In genomic region chr13:26579580-26579979, GRCh38 we compare ENCODE assay signal across 19 cellular contexts. TPM values are rescaled to one million over a fixed set of nuclear protein-coding genes. Genes with fewer than 3 reads are reported as not detected.
A peak's percentile ranks its signal among the peaks of the same experiment; 100 is the strongest.
DNase-seq lines count a peak whose midpoint lies in the region; ATAC-seq, FAIRE-seq and TF ChIP-seq lines count a peak whose summit lies in the region.
"Had no signal": no experiment of that assay in that cellular context is flagged by ENCODE, and none has a peak within 500 bp of the region (broad histone marks: within the 10 kb centered on the region; RNA-seq: fewer than 3 reads in every experiment).

No MANE protein-coding gene starts in this region.

- H3K4ac ChIP-seq in H9 (ENCODE audit: low read depth, low read length) = no peak overlapping the region

- no peaks in the 10 kb centered on the region for H3K27me3 Mint-ChIP-seq in H9 (ENCODE audit: low read depth)

- no peak overlapping the region for H3K18ac ChIP-seq in H9 (ENCODE audit: insufficient read length, low read depth, low read length)

- H3K9me1 ChIP-seq in K562 (ENCODE audit: control insufficient read depth, insufficient read depth, low read length) = no peaks in the 10 kb centered on the region

- no peak overlapping the region for H2BK15ac ChIP-seq in H9 (ENCODE audit: low read depth, low read length)

- H3K79me2 ChIP-seq in H9 (ENCODE audit: insufficient read depth, low read length) (peaks cover 3% of the 10 kb centered on the region; the same call in 1 of the 2 replicates), K562 (ENCODE audit: control insufficient read depth, insufficient read depth, low read length) (no peaks in the 10 kb centered on the region)

- H3K27me3 ChIP-seq in H9 (ENCODE audit: insufficient read depth, low read length) (no peaks in the 10 kb centered on the region), K562 (ENCODE audit: control insufficient read depth in 2 of 2, insufficient read depth in 2 of 2, low read length in 2 of 2) (no peaks in the 10 kb centered on the region)
- H3K27me3 ChIP-seq: BLaER1 had no signal

- no peaks in the 10 kb centered on the region for H3K23me2 ChIP-seq in H9 (ENCODE audit: insufficient read length, low read depth, low read length, poor library complexity, severe bottlenecking)

- no peak overlapping the region for H2BK120ac ChIP-seq in H9 (ENCODE audit: low read depth, low read length, poor library complexity, severe bottlenecking)

- no peak for TF ChIP-seq RAD21 in K562 (CRISPR knock-in tag; conservative IDR thresholded peaks at IDR 0.05 in 1 of 2, IDR thresholded peaks at IDR 0.05 in 1 of 2)

- DNase-seq in ELR (ENCODE audit: low read depth) (peak; percentile 29), H9 (no peak), K562 (ENCODE audit: extremely low read depth in 1 of 4, low spot score in 3 of 4) (no peak), NCI-H446 treated with DMSO at 0.1 percent for 48 hours (lab: John Stamatoyannopoulos, UW) (no peak)
- DNase-seq: CD4-positive, CD25-positive, alpha-beta regulatory T cell; CD8-positive, alpha-beta memory T cell; DMS 273 treated with DMSO at 0.1 percent for 48 hours; DMS79; EL; GF-D8 had no signal

- TF ChIP-seq POLR2A in K562 (conservative IDR thresholded peaks at IDR 0.05) = no peak

- no peak overlapping the region for H2BK5ac ChIP-seq in H9 (ENCODE audit: insufficient read length, low read length)

- peaks cover 3 to 5% of the 10 kb centered on the region in 2 experiments; a peak in 3 of 5 replicates for H3K9me3 Mint-ChIP-seq in H9

- in situ Hi-C loops in K562 (cut with MboI) = no loop called here

- no TSS peak for BruUV-seq in K562 (replicated peaks; lab: Mats Ljungman, UMichigan)

- WGBS in H9 (ENCODE audit: extremely low coverage, insufficient read length, low lambda C conversion rate) = no CpG with 5 or more reads among the region's 1 CpG
- 0% methylated on average over 1 of the region's 1 CpG for WGBS in K562 (ENCODE audit: insufficient coverage, low coverage, missing lambda C conversion rate)

- no peak overlapping the region for H2BK12ac ChIP-seq in H9 (ENCODE audit: insufficient read length, low read depth, low read length)

- no peak overlapping the region for H2AK5ac ChIP-seq in H9 (ENCODE audit: insufficient read length, low read length)

- ATAC-seq in K562 (no peak), GM18517 (IDR thresholded peaks at IDR 0.05; ENCODE audit: unreplicated experiment) (no peak), HG03378 (IDR thresholded peaks at IDR 0.05; ENCODE audit: unreplicated experiment) (no peak)

- H3T11ph ChIP-seq in H9 (ENCODE audit: low read length) = no peak overlapping the region

- no peak overlapping the region for H3K27ac Mint-ChIP-seq in H9
- H3K27ac Mint-ChIP-seq: B cell; CD4-positive, CD25-positive, alpha-beta regulatory T cell; CD8-positive, alpha-beta memory T cell had no signal

- no peak overlapping the region for H3K4me3 Mint-ChIP-seq in H9
- H3K4me3 Mint-ChIP-seq: B cell; CD4-positive, CD25-positive, alpha-beta regulatory T cell; CD8-positive, alpha-beta memory T cell had no signal

- TF ChIP-seq CTCF in H9 (conservative IDR thresholded peaks at IDR 0.05) (peak; percentile 13; the same call in 1 of the 3 replicates), K562 (IDR thresholded peaks at IDR 0.05 in 2 of 3, conservative IDR thresholded peaks at IDR 0.05 in 1 of 3; ENCODE audit: insufficient read depth in 2 of 3, low read depth in 1 of 3, low read length in 3 of 3) (no peak)

- H3K4me2 ChIP-seq in H9 (ENCODE audit: insufficient read depth, insufficient read length, low read length) = no peak overlapping the region
- H3K4me2 ChIP-seq in K562 (ENCODE audit: insufficient read depth, low read length) = no peak overlapping the region
- H3K4me2 ChIP-seq: BLaER1 had no signal

- H3K14ac ChIP-seq in H9 (ENCODE audit: insufficient read depth, low read length) = no peak overlapping the region

- intact Hi-C loops in K562 (cut with micrococcal nuclease) = no loop called here

- H3K9ac ChIP-seq in H9 (ENCODE audit: extremely low read depth, insufficient read length, low read length) = no peak overlapping the region
- H3K9ac ChIP-seq in K562 (ENCODE audit: insufficient read depth in 1 of 2, low read depth in 2 of 2, low read length in 2 of 2) = no peak overlapping the region
- H3K9ac ChIP-seq: BLaER1 had no signal

- no peak overlapping the region for H3K4me3 ChIP-seq in K562
- H3K4me3 ChIP-seq: BLaER1, HAP-1 had no signal

- no peaks in the 10 kb centered on the region for H4K20me1 ChIP-seq in H9 (ENCODE audit: control insufficient read depth, insufficient read depth, insufficient read length)
- no peaks in the 10 kb centered on the region for H4K20me1 ChIP-seq in K562 (replicated peaks; ENCODE audit: control insufficient read depth, insufficient read depth, low read length)
- H4K20me1 ChIP-seq: BLaER1 had no signal

- H3K4me1 ChIP-seq in H9 (ENCODE audit: insufficient read depth, low read length) = peaks cover 6% of the 10 kb centered on the region
- H3K4me1 ChIP-seq in K562 (replicated peaks in 1 of 2; ENCODE audit: control insufficient read depth in 2 of 2, insufficient read depth in 2 of 2, low read length in 2 of 2) = no peaks in the 10 kb centered on the region
- H3K4me1 ChIP-seq: BLaER1 had no signal

- FAIRE-seq in K562 (lab: Jason Lieb, UNC) = no peak
- FAIRE-seq: D721Med, GM12891, GM18507 had no signal

- peaks cover 0 to 18% (median 14%) of the 10 kb centered on the region in 3 experiments; a peak in 6 of 7 replicates for H3K36me3 Mint-ChIP-seq in H9 (ENCODE audit: insufficient read depth in 1 of 3, low read depth in 3 of 3)
- H3K36me3 Mint-ChIP-seq: CD4-positive, CD25-positive, alpha-beta regulatory T cell; CD8-positive, alpha-beta memory T cell had no signal

- H3K36me3 ChIP-seq in K562 (ENCODE audit: control insufficient read depth, insufficient read depth, low read length) = no peaks in the 10 kb centered on the region
- H3K36me3 ChIP-seq: BLaER1, HAP-1 had no signal

- H3K23ac ChIP-seq in H9 (ENCODE audit: insufficient read length, low read depth, low read length) = no peak overlapping the region

- no peak overlapping the region for H2BK20ac ChIP-seq in H9 (ENCODE audit: low read depth, low read length, poor library complexity, severe bottlenecking)

- no peaks in the 10 kb centered on the region for H3K79me1 ChIP-seq in H9 (ENCODE audit: insufficient read depth, low read depth, low read length, poor library complexity, severe bottlenecking)

- no peak for TF ChIP-seq EP300 in K562 (IDR thresholded peaks at IDR 0.05; ENCODE audit: low read length)

- H3K9me3 ChIP-seq in H9 (ENCODE audit: control insufficient read depth, low read depth, low read length) (no peaks in the 10 kb centered on the region), K562 (replicated peaks; ENCODE audit: control insufficient read depth, insufficient read depth, low read depth, low read length) (no peaks in the 10 kb centered on the region)
- H3K9me3 ChIP-seq: BLaER1 had no signal

- POLR2A ChIA-PET in K562 (lab: Yijun Ruan, JAX) = no interaction called here

- peaks cover 11 to 17% of the 10 kb centered on the region in 2 experiments for H3K4me1 Mint-ChIP-seq in H9
- H3K4me1 Mint-ChIP-seq: B cell; CD4-positive, CD25-positive, alpha-beta regulatory T cell; CD8-positive, alpha-beta memory T cell had no signal

- CTCF ChIA-PET in K562 (lab: Yijun Ruan, JAX; ENCODE audit: low intra/inter-chr PET ratio) = no interaction called here

- no peak overlapping the region for H4K5ac ChIP-seq in H9 (ENCODE audit: insufficient read length, low read depth, low read length)

- no peak overlapping the region for H4K8ac ChIP-seq in H9 (replicated peaks; ENCODE audit: insufficient read length, low read depth, low read length)

- no peak overlapping the region for H3K56ac ChIP-seq in H9 (ENCODE audit: insufficient read length, low read depth, low read length)

- H4K91ac ChIP-seq in H9 (ENCODE audit: insufficient read length, low read depth, low read length) = no peak overlapping the region

- H2AFZ ChIP-seq in H9 (ENCODE audit: low read length) = no peak overlapping the region
- no peak overlapping the region for H2AFZ ChIP-seq in K562 (ENCODE audit: low read depth, low read length)

- H3K27ac ChIP-seq in H9 (ENCODE audit: insufficient read length, low read depth, low read length) (no peak overlapping the region), K562 (ENCODE audit: extremely low read depth, low read depth, low read length) (no peak overlapping the region)
- H3K27ac ChIP-seq: BLaER1, C4-2B had no signal

TF ChIP-seq in K562, 482 proteins besides CTCF, POLR2A, EP300 and RAD21:
- TF ChIP-seq MAFK (IDR thresholded peaks at IDR 0.05; ENCODE audit: low read length) (peak; percentile 34; the same call in 1 of the 2 replicates), C11orf30 (IDR thresholded peaks at IDR 0.05; ENCODE audit: low read depth) (peak; percentile 42; the same call in 1 of the 2 replicates), MAFF (IDR thresholded peaks at IDR 0.05; ENCODE audit: low read length) (peak; percentile 69), ZNF316 (IDR thresholded peaks at IDR 0.05) (peak; percentile 66), ZNF785 (CRISPR knock-in tag; IDR thresholded peaks at IDR 0.05) (no peak), MAFG (tag; conservative IDR thresholded peaks at IDR 0.05) (peak; percentile 31; the same call in 1 of the 2 replicates)

RNA-seq across cellular contexts. Expression of gene WASF3, which starts 22.1 kb away (rescaled TPM):
- total RNA-seq in H9 (2021) (20.7 and 22.2 TPM in 2 replicates), K562 (2014; rRNA removed) (0.05 TPM in 1 of 2 replicates, not detected in the other), K562 (2014; rRNA removed; fragmentation: Illumina TruSeq; extraction: Trizol) (0.11 and 0.16 TPM in 2 replicates), K562 (2015; rRNA removed; fragmentation: Illumina TruSeq; extraction: Trizol) (0.08 and 0.11 TPM in 2 replicates), K562 (2021) (0.29 TPM in 2 replicates)
- 0.12 and 0.55 TPM in 2 replicates for total RNA-seq in K562 (2011; cell fraction: chromatin; rRNA removed; ENCODE audit: low replicate concordance)
- total RNA-seq in K562 (2011; cell fraction: nucleolus; rRNA removed) = 0.13 and 0.17 TPM in 2 replicates
- 0.15 and 0.22 TPM in 2 replicates for total RNA-seq in K562 (2011; cell fraction: nucleoplasm; rRNA removed)
- polyA plus RNA-seq in K562 (2011; rRNA removed) (0.20 and 0.43 TPM in 2 replicates), K562 (2014; fragmentation: Illumina TruSeq; extraction: Trizol) (0.08 and 0.12 TPM in 2 replicates), K562 (2014; fragmentation: Nextera tagmentation; extraction: Ambion mirVana) (under 1 TPM; 0.04 TPM), K562 (2014; rRNA removed) (0.04 and 0.05 TPM in 2 replicates)
- 0.07 and 0.15 TPM in 2 replicates for polyA plus RNA-seq in K562 (2011; cell fraction: cytosol; rRNA removed)
- polyA plus RNA-seq in K562 (2011; cell fraction: nucleus; rRNA removed) = 0.28 and 0.33 TPM in 2 replicates
- polyA plus RNA-seq in K562 (2012) = 0.09 and 0.28 TPM in 2 replicates
- 0.15 and 0.25 TPM in 2 replicates for polyA minus RNA-seq in K562 (2011; rRNA and poly(A)+ RNA removed)
- polyA minus RNA-seq in K562 (2011; cell fraction: cytosol; rRNA and poly(A)+ RNA removed) = 0.27 TPM in 1 of 2 replicates, not detected in the other
- under 0.01 TPM in 1 of 2 replicates, not detected in the other for polyA minus RNA-seq in K562 (2011; cell fraction: nucleus; rRNA and poly(A)+ RNA removed)
- polyA plus RNA-seq: CD4-positive, CD25-positive, alpha-beta regulatory T cell; CD8-positive, alpha-beta memory T cell had no signal

Comparison
In these comparisons a context has a peak if more than half of its experiments do, and no peak if none do; other contexts are left out.
1. RNA of gene WASF3, which starts 22.1 kb away (total RNA-seq): 20.7 to 22.2 TPM in H9; 0.05 to 0.55 TPM in K562; every median in the first group is over 10 times any median in the second.